In the genomic region with DNA sequence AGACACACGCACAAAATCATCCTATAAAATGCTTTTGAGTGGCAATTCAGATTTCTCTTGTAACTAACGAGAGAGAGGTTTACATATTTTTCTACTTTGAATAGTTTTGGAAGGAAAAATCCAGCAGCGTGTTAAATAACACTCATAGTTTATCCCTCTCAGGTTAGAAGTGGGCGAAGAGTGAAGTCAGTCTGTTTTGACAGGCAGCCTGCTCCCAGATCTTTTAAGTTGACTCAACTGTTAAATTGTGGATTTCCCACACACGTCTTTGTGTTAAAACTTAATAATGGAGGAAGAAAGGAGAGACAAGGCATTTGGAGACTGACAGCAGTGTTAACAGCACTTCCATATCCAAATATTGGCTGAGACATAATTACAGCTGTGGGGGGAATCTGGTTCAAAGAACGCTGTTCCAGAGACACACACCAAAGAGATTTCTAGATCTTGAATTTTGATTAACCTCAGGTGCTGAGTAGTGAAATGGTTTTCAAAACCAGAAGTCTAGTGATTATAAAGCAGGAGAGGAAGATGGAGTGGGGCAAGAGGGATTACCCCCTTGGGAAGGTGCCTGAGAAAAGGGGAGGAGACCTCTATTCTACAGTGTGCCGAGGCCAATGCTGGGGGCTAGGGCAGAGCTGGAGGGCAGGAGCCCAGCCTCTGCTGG, we compare ENCODE assay signal across 10 cellular contexts. TPM values are rescaled to one million over a fixed set of nuclear protein-coding genes. Genes with fewer than 3 reads are reported as not detected.
DNase-seq lines count a peak whose midpoint lies in the region; ATAC-seq and TF ChIP-seq lines count a peak whose summit lies in the region.
"Had no signal": no experiment of that assay in that cellular context is flagged by ENCODE, and none has a peak within 500 bp of the region (broad histone marks: within the 10 kb centered on the region; RNA-seq: fewer than 3 reads in every experiment).

No MANE protein-coding gene starts in this region.

- CTCF ChIA-PET in activated CD4-positive, alpha-beta memory T cell treated with anti-CD3 and anti-CD28 coated beads for 36 hours (lab: Charles Lee) = interaction anchor here (1.2 to 4.6 kb wide), 3 partner anchors 23 to 143 kb away, joined by 3 to 33 read pairs (median 22); no protein-coding TSS in a partner anchor

- peaks cover 1% of the 10 kb centered on the region for H3K27me3 Mint-ChIP-seq in activated CD4-positive, alpha-beta memory T cell treated with anti-CD3 and anti-CD28 coated beads for 36 hours

- TF ChIP-seq POLR2A in spleen (IDR thresholded peaks at IDR 0.05) = no peak

- H3K9me2 ChIP-seq in hepatocyte (replicated peaks; ENCODE audit: insufficient read depth) = no peaks in the 10 kb centered on the region

- no peak for ATAC-seq in HG03196 (IDR thresholded peaks at IDR 0.05; ENCODE audit: unreplicated experiment)

- H3K36me3 ChIP-seq in hepatocyte (replicated peaks; ENCODE audit: insufficient read depth, low read depth) (no peaks in the 10 kb centered on the region), spleen (peaks cover 0 to 8% (median 0%) of the 10 kb centered on the region in 6 donors)

- H3K27ac Mint-ChIP-seq in activated CD4-positive, alpha-beta memory T cell treated with anti-CD3 and anti-CD28 coated beads for 36 hours = peak overlapping the region; percentile 98

- WGBS in hepatocyte (ENCODE audit: low lambda C conversion rate, missing lambda C conversion rate) = 58% methylated on average over 7 of the region's 7 CpGs
- 70 to 81% (median 76%) methylated on average over 7 of the region's 7 CpGs for WGBS in spleen, 5 donors

- H3K79me2 ChIP-seq in hepatocyte = peaks cover 68% of the 10 kb centered on the region

- H3K4me3 ChIP-seq in HL-60 (replicated peaks; ENCODE audit: insufficient read depth, low read length) (peak overlapping the region; percentile 78), hepatocyte (peak overlapping the region; percentile 98), spleen (peak overlapping the region in 4 of 8 donors; percentile 68 to 88 (median 78))

- POLR2A ChIA-PET in activated CD4-positive, alpha-beta memory T cell treated with anti-CD3 and anti-CD28 coated beads for 36 hours (lab: Charles Lee) = interaction anchor here (0.5 kb wide), 1 partner anchor 370 kb away, joined by 3 read pairs; no protein-coding TSS in a partner anchor

- peaks cover 52% of the 10 kb centered on the region for H3K4me1 ChIP-seq in hepatocyte (ENCODE audit: insufficient read depth)
- H3K4me1 ChIP-seq in spleen = peaks cover 49 to 88% (median 80%) of the 10 kb centered on the region in 6 donors

- H3K9me3 Mint-ChIP-seq in activated CD4-positive, alpha-beta memory T cell treated with anti-CD3 and anti-CD28 coated beads for 36 hours = no peaks in the 10 kb centered on the region

- H3K9me3 ChIP-seq in hepatocyte (ENCODE audit: low read depth) = no peaks in the 10 kb centered on the region
- no peaks in the 10 kb centered on the region for H3K9me3 ChIP-seq in spleen
- H3K9me3 ChIP-seq: mucosa of descending colon, testis had no signal

- H3K36me3 Mint-ChIP-seq in activated CD4-positive, alpha-beta memory T cell treated with anti-CD3 and anti-CD28 coated beads for 36 hours = peaks cover 5% of the 10 kb centered on the region

- intact Hi-C loops in activated CD4-positive, alpha-beta memory T cell treated with anti-CD3 and anti-CD28 coated beads for 36 hours (cut with micrococcal nuclease) = no loop called here
- intact Hi-C loops in spleen (cut with DNase I; ENCODE audit: low total_unique reads) = no loop called here

- TF ChIP-seq CTCF in HL-60 (IDR thresholded peaks at IDR 0.05; ENCODE audit: insufficient read depth, low read length) (no peak), hepatocyte (IDR thresholded peaks at IDR 0.05; ENCODE audit: poor library complexity) (no peak), spleen (IDR thresholded peaks at IDR 0.05 in 8 of 11, conservative IDR thresholded peaks at IDR 0.05 in 3 of 11) (no peak)

- DNase-seq in HL-60 (ENCODE audit: low read depth in 1 of 2, low spot score in 1 of 2) (no peak), hepatocyte (ENCODE audit: low spot score) (no peak), spleen (no peak), NCI-H1105 treated with DMSO at 0.1 percent for 48 hours (lab: John Stamatoyannopoulos, UW) (no peak), NOMO-1 treated with dmso at 0.1 percent for 144 hours (lab: John Stamatoyannopoulos, UW; ENCODE audit: unreplicated experiment) (no peak)
- no peak for DNase-seq in activated CD4-positive, alpha-beta memory T cell treated with anti-CD3 and anti-CD28 coated beads for 36 hours
- DNase-seq: mucosa of descending colon, NCI-H510A treated with DMSO at 0.1 percent for 48 hours, testis had no signal

- H3K27me3 ChIP-seq in HL-60 (ENCODE audit: insufficient read depth, poor library complexity, severe bottlenecking) (no peaks in the 10 kb centered on the region), hepatocyte (no peaks in the 10 kb centered on the region), spleen (replicated peaks in 1 of 7) (no peaks in the 10 kb centered on the region)
- H3K27me3 ChIP-seq: testis had no signal

- no peak overlapping the region for H2AFZ ChIP-seq in hepatocyte

- H3K4me3 Mint-ChIP-seq in activated CD4-positive, alpha-beta memory T cell treated with anti-CD3 and anti-CD28 coated beads for 36 hours = peak overlapping the region; percentile 100

- peak overlapping the region; percentile 73 for H3K27ac ChIP-seq in HL-60 (replicated peaks)
- no peak overlapping the region for H3K27ac ChIP-seq in hepatocyte
- peak overlapping the region in 6 of 8 donors; percentile 95 to 99 (median 97) for H3K27ac ChIP-seq in spleen

- peaks cover 65% of the 10 kb centered on the region for H4K20me1 ChIP-seq in hepatocyte (ENCODE audit: insufficient read depth, poor library complexity, severe bottlenecking)

- peak overlapping the region; percentile 90 for H3K4me2 ChIP-seq in hepatocyte

- peaks cover 65% of the 10 kb centered on the region for H3K4me1 Mint-ChIP-seq in activated CD4-positive, alpha-beta memory T cell treated with anti-CD3 and anti-CD28 coated beads for 36 hours (ENCODE audit: low read depth)

RNA-seq across cellular contexts. Expression of a gene that starts 2.7 kb away (rescaled TPM):
- total RNA-seq in activated CD4-positive, alpha-beta memory T cell treated with anti-CD3 and anti-CD28 coated beads for 36 hours = 10 to 100 TPM; 96.9 to 97.4 TPM
- total RNA-seq in hepatocyte (38.9 and 39.4 TPM in 2 replicates), spleen (100 to 1,000 TPM in 5 of 7 donors, 10 to 100 TPM in 2; 82.0 to 129 (median 104) TPM)
- polyA plus RNA-seq in hepatocyte (12.8 and 13.3 TPM in 2 replicates), spleen (10 to 100 TPM; 42.2 to 68.1 (median 53.4) TPM)

RNA-seq across cellular contexts. Expression of a gene that starts 52.0 kb away (rescaled TPM):
- 10 to 100 TPM; 10.1 to 11.4 TPM for total RNA-seq in activated CD4-positive, alpha-beta memory T cell treated with anti-CD3 and anti-CD28 coated beads for 36 hours
- 4.6 and 6.2 TPM in 2 replicates for total RNA-seq in hepatocyte
- 5.8 and 8.9 TPM in 2 replicates for polyA plus RNA-seq in hepatocyte
- 1 to 10 TPM; 2.4 to 6.6 (median 4.3) TPM for total RNA-seq in spleen
- polyA plus RNA-seq in spleen = 1 to 10 TPM in 1 of 3 donors, under 1 TPM in 2; 0.65 to 1.4 (median 0.89) TPM
